ENCODE assay signal across 26 cellular contexts in the genomic region with DNA sequence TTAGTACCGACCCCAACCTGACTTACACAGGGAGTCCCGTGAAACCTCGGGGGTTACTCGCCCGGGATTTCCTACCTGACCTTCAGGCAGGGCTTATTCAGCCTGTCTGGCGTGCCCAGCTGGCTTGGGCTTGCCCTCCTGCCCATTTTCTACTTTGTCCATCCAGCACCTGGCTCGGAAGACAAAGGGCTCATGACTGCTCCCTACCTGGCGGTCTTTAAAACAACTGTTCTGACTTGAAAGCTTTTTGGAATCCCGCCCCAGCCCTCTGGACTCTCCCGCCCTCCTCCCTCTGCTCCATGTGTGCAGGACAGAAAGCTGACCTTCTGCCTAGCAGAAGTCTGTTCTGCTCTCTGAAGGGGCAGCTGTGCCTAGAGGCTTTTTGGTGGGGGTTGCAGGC. TPM values are rescaled to one million over a fixed set of nuclear protein-coding genes. Genes with fewer than 3 reads are reported as not detected.
DNase-seq lines count a peak whose midpoint lies in the region; ATAC-seq, FAIRE-seq and TF ChIP-seq lines count a peak whose summit lies in the region.
"Had no signal": no experiment of that assay in that cellular context is flagged by ENCODE, and none has a peak within 500 bp of the region (broad histone marks: within the 10 kb centered on the region; RNA-seq: fewer than 3 reads in every experiment).

No MANE protein-coding gene starts in this region.

- H3K4me1 Mint-ChIP-seq in GM23338 = no peaks in the 10 kb centered on the region; the same call in 2 of the 3 replicates

- no peak overlapping the region for H2AK5ac ChIP-seq in H1 (ENCODE audit: low read depth, low read length)
- peak overlapping the region; percentile 13 for H2AK5ac ChIP-seq in trophoblast cell (ENCODE audit: low read length)

- no peak overlapping the region for H2BK20ac ChIP-seq in H1 (ENCODE audit: low read length)

- no peak overlapping the region for H3K56ac ChIP-seq in H1 (replicated peaks; ENCODE audit: insufficient read length, low read depth, low read length)

- CTCF ChIA-PET in H1 (lab: Charles Lee; ENCODE audit: partially characterized antibody) = interaction anchor here (0.6 to 6.0 kb wide), 12 partner anchors 9 to 447 kb away, joined by 3 to 35 read pairs (median 3); no protein-coding TSS in a partner anchor

- no peak overlapping the region for H4K91ac ChIP-seq in H1 (replicated peaks; ENCODE audit: insufficient read length, low read length)
- peak overlapping the region; percentile 69 for H4K91ac ChIP-seq in trophoblast cell (ENCODE audit: low read depth, low read length)

- no peaks in the 10 kb centered on the region for H3F3A ChIP-seq in GM23338 (replicated peaks; ENCODE audit: low read depth)

- no peaks in the 10 kb centered on the region for H3K27me3 ChIP-seq in GM23338 (ENCODE audit: insufficient read depth)
- peaks cover 0 to 3% (median 0%) of the 10 kb centered on the region in 4 experiments; a peak in 1 of 7 replicates for H3K27me3 ChIP-seq in H1 (replicated peaks in 1 of 4; ENCODE audit: control insufficient read depth in 3 of 4, extremely low read depth in 1 of 4, insufficient read depth in 3 of 4, low read length in 3 of 4)
- H3K27me3 ChIP-seq in trophoblast cell (ENCODE audit: insufficient read depth, low read length) = no peaks in the 10 kb centered on the region
- H3K27me3 ChIP-seq: SJCRH30 had no signal

- no peaks in the 10 kb centered on the region for H3K9me3 Mint-ChIP-seq in GM23338
- H3K9me3 Mint-ChIP-seq: H9 had no signal

- H2BK12ac ChIP-seq in H1 (ENCODE audit: low read depth, low read length) = no peak overlapping the region
- peak overlapping the region; percentile 27 for H2BK12ac ChIP-seq in trophoblast cell (ENCODE audit: low read length)

- H3K23me2 ChIP-seq in H1 (ENCODE audit: low read depth, low read length) = no peaks in the 10 kb centered on the region

- no peaks in the 10 kb centered on the region for H4K20me1 ChIP-seq in GM23338 (replicated peaks; ENCODE audit: insufficient read depth)
- H4K20me1 ChIP-seq in H1 (replicated peaks in 1 of 2; ENCODE audit: control insufficient read depth in 1 of 2, insufficient read depth in 2 of 2, low read length in 2 of 2) = no peaks in the 10 kb centered on the region

- no peaks in the 10 kb centered on the region for H3K36me3 Mint-ChIP-seq in GM23338 (ENCODE audit: low read depth)
- H3K36me3 Mint-ChIP-seq: CD4-positive, alpha-beta memory T cell had no signal

- no peak overlapping the region for H4K8ac ChIP-seq in H1 (ENCODE audit: extremely low read depth, insufficient read depth, low read length)
- H4K8ac ChIP-seq in trophoblast cell (ENCODE audit: low read depth, low read length) = no peak overlapping the region

- FAIRE-seq in H1 (lab: Jason Lieb, UNC) = no peak
- FAIRE-seq: A549, GM12892, HTR-8/SVneo, RCC 7860 had no signal

- H3K4me3 Mint-ChIP-seq in GM23338 = no peak overlapping the region
- H3K4me3 Mint-ChIP-seq: CD4-positive, alpha-beta memory T cell; H9 had no signal

- H3K4me3 ChIP-seq in GM23338 (no peak overlapping the region), H1 (ENCODE audit: extremely low read depth in 1 of 4, insufficient read depth in 2 of 4, low read depth in 3 of 4, low read length in 4 of 4) (no peak overlapping the region), trophoblast cell (ENCODE audit: low read depth, low read length) (no peak overlapping the region)
- H3K4me3 ChIP-seq: A549, SJCRH30 had no signal

- TF ChIP-seq POLR2A in H1 (IDR thresholded peaks at IDR 0.05; ENCODE audit: control extremely low read depth in 1 of 2, low read depth in 2 of 2, low read length in 2 of 2) = no peak

- H3K14ac ChIP-seq in H1 (ENCODE audit: insufficient read length) = no peak overlapping the region
- H3K14ac ChIP-seq in trophoblast cell (ENCODE audit: low read length) = peak overlapping the region; percentile 21

- H3K9ac ChIP-seq in H1 (replicated peaks in 1 of 4; ENCODE audit: extremely low read depth in 1 of 4, low read depth in 3 of 4, low read length in 3 of 4) = no peak overlapping the region
- H3K9ac ChIP-seq in trophoblast cell (ENCODE audit: low read length) = no peak overlapping the region

- peaks cover 6% of the 10 kb centered on the region for H3K27me3 Mint-ChIP-seq in GM23338 (ENCODE audit: insufficient read depth, low read depth, poor library complexity)

- H3K4ac ChIP-seq in H1 (replicated peaks; ENCODE audit: insufficient read length, low read depth, low read length) (no peak overlapping the region), trophoblast cell (ENCODE audit: low read depth, low read length) (peak overlapping the region; percentile 1)

- POLR2A ChIA-PET in H1 (lab: Charles Lee; ENCODE audit: partially characterized antibody) = no interaction called here

- no peaks in the 10 kb centered on the region for H3K79me1 ChIP-seq in H1 (ENCODE audit: low read depth, low read length)
- H3K79me1 ChIP-seq in trophoblast cell (ENCODE audit: low read length) = peaks cover 33% of the 10 kb centered on the region

- no peak overlapping the region for H3K27ac ChIP-seq in GM23338 (ENCODE audit: low read depth)
- no peak overlapping the region for H3K27ac ChIP-seq in H1 (ENCODE audit: low read depth, low read length)
- H3K27ac ChIP-seq in trophoblast cell (ENCODE audit: low read depth, low read length) = no peak overlapping the region
- H3K27ac ChIP-seq: A549 had no signal

- no peaks in the 10 kb centered on the region for H3K9me3 ChIP-seq in H1 (ENCODE audit: insufficient read depth in 2 of 2, low read depth in 1 of 2, low read length in 1 of 2)
- peaks cover 2% of the 10 kb centered on the region for H3K9me3 ChIP-seq in trophoblast cell (ENCODE audit: insufficient read depth, low read depth, low read length)
- H3K9me3 ChIP-seq: A549, SJCRH30 had no signal

- H3K18ac ChIP-seq in H1 (ENCODE audit: extremely low read depth, low read length) (no peak overlapping the region), trophoblast cell (ENCODE audit: low read length) (peak overlapping the region; percentile 4)

- DNase-seq in DMS 273 (lab: John Stamatoyannopoulos, UW; ENCODE audit: unreplicated experiment) = peak; percentile 72
- DNase-seq in GM23338 (ENCODE audit: low spot score) = peak; percentile 33
- no peak for DNase-seq in H1 (ENCODE audit: low read depth in 1 of 2, low spot score in 2 of 2)
- peak in 1 of 2 donors; percentile 39 for DNase-seq in trophoblast cell
- no peak for DNase-seq in dermis blood vessel endothelial cell
- DNase-seq in GM19240 (ENCODE audit: insufficient read length, low spot score) = no peak
- no peak for DNase-seq in iPS-NIHi11 (ENCODE audit: low spot score)
- DNase-seq: C1 segment of cervical spinal cord; CD4-positive, alpha-beta memory T cell; COR-L47; DMS79; EL; GF-D8; H9; KBM-7; NCI-H1105 treated with DMSO at 0.1 percent for 48 hours; NCI-H2029 treated with DMSO at 0.1 percent for 48 hours; NCI-H446 treated with DMSO at 0.1 percent for 48 hours; NCI-H69; SJCRH30 had no signal

- H3K23ac ChIP-seq in H1 (ENCODE audit: insufficient read length) (no peak overlapping the region), trophoblast cell (ENCODE audit: low read length) (no peak overlapping the region)

- no peak overlapping the region for H4K5ac ChIP-seq in H1 (ENCODE audit: insufficient read length, low read depth, low read length)

- no peak overlapping the region for H2BK15ac ChIP-seq in H1 (ENCODE audit: low read length)

- H2BK5ac ChIP-seq in H1 (ENCODE audit: low read depth, low read length) = no peak overlapping the region
- no peak overlapping the region for H2BK5ac ChIP-seq in trophoblast cell (ENCODE audit: low read depth, low read length, poor library complexity)

- no peak overlapping the region for H4K12ac ChIP-seq in trophoblast cell (ENCODE audit: low read depth, low read length)

- peak in 1 of 2 experiments; percentile 22; a peak in 1 of 4 replicates for TF ChIP-seq RAD21 in H1 (IDR thresholded peaks at IDR 0.05 in 1 of 2, conservative IDR thresholded peaks at IDR 0.05 in 1 of 2; ENCODE audit: low read depth in 2 of 2, low read length in 2 of 2)

- TF ChIP-seq CTCF in GM23338 (conservative IDR thresholded peaks at IDR 0.05; ENCODE audit: low read depth in 2 of 2) (peak in 1 of 2 experiments; percentile 12; a peak in 1 of 4 replicates), H1 (IDR thresholded peaks at IDR 0.05; ENCODE audit: control extremely low read depth in 1 of 3, insufficient read depth in 1 of 3, low read depth in 1 of 3, low read length in 3 of 3) (no peak)

- H2AFZ ChIP-seq in GM23338 (no peak overlapping the region), H1 (ENCODE audit: low read length) (no peak overlapping the region), trophoblast cell (ENCODE audit: insufficient read depth, low read length, poor library complexity) (no peak overlapping the region)

- H3K27ac Mint-ChIP-seq in GM23338 = no peak overlapping the region
- H3K27ac Mint-ChIP-seq: CD4-positive, alpha-beta memory T cell had no signal

- no peaks in the 10 kb centered on the region for H3K79me2 ChIP-seq in GM23338 (replicated peaks; ENCODE audit: insufficient read depth)
- no peaks in the 10 kb centered on the region for H3K79me2 ChIP-seq in H1 (ENCODE audit: control insufficient read depth in 1 of 2, insufficient read depth in 2 of 2, low read length in 2 of 2)
- H3K79me2 ChIP-seq in trophoblast cell (ENCODE audit: control insufficient read depth, insufficient read depth, low read length, poor library complexity) = no peaks in the 10 kb centered on the region

- 60% methylated on average over 1 of the region's 10 CpGs; no CpG with 5 or more reads in 1 of the 2 experiments for WGBS in H1 (ENCODE audit: extremely low coverage in 1 of 2, insufficient coverage in 1 of 2, insufficient read length in 1 of 2, insufficient replicate concordance in 2 of 2, low coverage in 1 of 2, low lambda C conversion rate in 2 of 2, missing lambda C conversion rate in 1 of 2), 2 experiments
- WGBS in trophoblast cell (ENCODE audit: extremely low coverage, insufficient coverage, insufficient read length) = no CpG with 5 or more reads among the region's 10 CpGs

- H3K4me1 ChIP-seq in GM23338 (ENCODE audit: insufficient read depth) (no peaks in the 10 kb centered on the region), H1 (replicated peaks in 1 of 4; ENCODE audit: control insufficient read depth in 3 of 4, insufficient read depth in 4 of 4, low read length in 3 of 4) (peaks cover 0 to 3% (median 0%) of the 10 kb centered on the region in 4 experiments; a peak in 1 of 7 replicates), trophoblast cell (ENCODE audit: control insufficient read depth in 1 of 2, insufficient read depth in 2 of 2, low read length in 2 of 2) (peaks cover 20 to 25% of the 10 kb centered on the region in 2 experiments)
- H3K4me1 ChIP-seq: A549 had no signal

- H2BK120ac ChIP-seq in H1 (replicated peaks; ENCODE audit: low read depth, low read length) = no peak overlapping the region
- H2BK120ac ChIP-seq in trophoblast cell (ENCODE audit: insufficient read depth, low read length, poor library complexity) = peak overlapping the region; percentile 9

- no peak overlapping the region for H3K4me2 ChIP-seq in GM23338
- H3K4me2 ChIP-seq in H1 (ENCODE audit: insufficient read depth in 1 of 2, low read depth in 2 of 2, low read length in 2 of 2) = no peak overlapping the region
- H3K4me2 ChIP-seq in trophoblast cell (ENCODE audit: low read length) = no peak overlapping the region
- H3K4me2 ChIP-seq: A549 had no signal

- no peak for TF ChIP-seq EP300 in H1 (IDR thresholded peaks at IDR 0.05; ENCODE audit: borderline replicate concordance in 1 of 2, low read depth in 2 of 2, low read length in 2 of 2)

- H3K36me3 ChIP-seq in GM23338 (ENCODE audit: insufficient read depth) (no peaks in the 10 kb centered on the region), H1 (ENCODE audit: control insufficient read depth in 2 of 4, insufficient read depth in 4 of 4, low read length in 3 of 4) (no peaks in the 10 kb centered on the region), trophoblast cell (ENCODE audit: control insufficient read depth in 1 of 2, insufficient read depth in 2 of 2, low read length in 2 of 2) (no peaks in the 10 kb centered on the region)
- H3K36me3 ChIP-seq: SJCRH30 had no signal

- no peaks in the 10 kb centered on the region for H3K9me2 ChIP-seq in GM23338 (ENCODE audit: insufficient read depth)

- ATAC-seq in GM23338 = peak; percentile 59
- ATAC-seq: A549, SK-N-SH treated with all-trans-retinoic acid at 6 μM for 48 hours had no signal

RNA-seq across cellular contexts. Expression of a gene that starts 43.1 kb away (rescaled TPM):
- 3.0 and 3.1 TPM in 2 replicates for total RNA-seq in GM23338 (2014; rRNA removed; shearing (Covaris generic))
- polyA plus RNA-seq in GM23338 (2016; fragmentation: Nextera tagmentation; extraction: Ambion mirVana) (0.57 and 1.0 TPM in 2 replicates), H1 (2011; rRNA removed) (22.3 and 24.4 TPM in 2 replicates)
- total RNA-seq in H1 (2021; fragmentation: NEBNext Ultra II Directional; extraction: Animal tissue kit (Norgen Biotek cat#: 25700)) = 0.73 and 1.4 TPM in 2 replicates
- 13.8 TPM for polyA plus RNA-seq in H1 (2011; cell fraction: cytosol; rRNA removed)
- polyA plus RNA-seq in H1 (2011; cell fraction: nucleus; rRNA removed) = 20.1 TPM
- polyA plus RNA-seq in H1 (2012, experiment 1 of 2) = 2.5 to 3.7 TPM (median 2.9 TPM) in 4 replicates
- polyA plus RNA-seq in H1 (2012, experiment 2 of 2) = 3.0 TPM
- 1.8 TPM for polyA plus RNA-seq in H1 (2013, experiment 1 of 2)
- 1.9 TPM for polyA plus RNA-seq in H1 (2013, experiment 2 of 2)
- 16.7 and 31.3 TPM in 2 replicates for polyA minus RNA-seq in H1 (2011; rRNA and poly(A)+ RNA removed)
- 3.8 TPM for polyA minus RNA-seq in H1 (2011; cell fraction: cytosol; rRNA and poly(A)+ RNA removed)
- 3.8 TPM for polyA minus RNA-seq in H1 (2011; cell fraction: nucleus; rRNA and poly(A)+ RNA removed)
- polyA plus RNA-seq in trophoblast cell (2013) = 301 and 313 TPM in 2 replicates
- total RNA-seq in dermis blood vessel endothelial cell = 14.0 and 16.8 TPM in 2 replicates
- total RNA-seq: LHCN-M2 had no signal

Comparison
In these comparisons a context has a peak if more than half of its experiments do, and no peak if none do; other contexts are left out.
1. DNase-seq: peak in DMS 273 (single experiment) and GM23338 (single experiment); none in H1 (0 of 2), dermis blood vessel endothelial cell (single experiment), GM19240 (single experiment) and iPS-NIHi11 (single experiment).